21 cellular contexts compared by ENCODE assay signal in genomic region chr7:147096629-147097028, GRCh38.
"Had no signal": no experiment of that assay in that cellular context is flagged by ENCODE, and none has a peak within 500 bp of the region (broad histone marks: within the 10 kb centered on the region; RNA-seq: fewer than 3 reads in every experiment).

No MANE protein-coding gene starts in this region.

- H3K27me3 ChIP-seq: dorsolateral prefrontal cortex, heart left ventricle, right lobe of liver, testis, transverse colon had no signal

- H3K27ac ChIP-seq: dorsolateral prefrontal cortex, heart left ventricle, psoas muscle, right lobe of liver, testis, transverse colon had no signal

- ATAC-seq: esophagus mucosa; heart left ventricle; left colon; left ventricle myocardium superior; psoas muscle; right lobe of liver; stimulated activated effector memory CD8-positive, alpha-beta T cell treated with anti-CD3 and anti-CD28 coated beads, Interleukin-12 subunit alpha, Interleukin-12 subunit beta, amount 100 ng/mL, for 72 hours; stimulated activated naive CD8-positive, alpha-beta T cell treated with anti-CD3 and anti-CD28 coated beads, Interleukin-15, amount 100 ng/mL, for 72 hours had no signal

- H3K4me3 ChIP-seq: dorsolateral prefrontal cortex, heart left ventricle, lung, psoas muscle, right lobe of liver, testis, transverse colon had no signal

- H3K4me1 ChIP-seq: heart left ventricle, psoas muscle, right lobe of liver, testis, transverse colon had no signal

- DNase-seq: cortex of kidney; dorsolateral prefrontal cortex; effector memory CD4-positive, alpha-beta T cell; heart left ventricle; hippocampal formation; left colon; left ventricle myocardium superior; mesendoderm; naive B cell; nephron progenitor cell; psoas muscle; retina; right lobe of liver; stimulated activated CD4-positive, alpha-beta T cell treated with anti-CD3 and anti-CD28 coated beads, Interleukin-4, amount 100 ng/mL, for 1 hour; stimulated activated CD8-positive, alpha-beta memory T cell treated with anti-CD3 and anti-CD28 coated beads, Interleukin-4, amount 100 ng/mL, for 48 hours; stimulated activated naive CD8-positive, alpha-beta T cell treated with anti-CD3 and anti-CD28 coated beads, Interleukin-15, amount 100 ng/mL, for 72 hours; testis; transverse colon had no signal

- H3K9me3 ChIP-seq: psoas muscle, right lobe of liver, testis, transverse colon had no signal

- H3K36me3 ChIP-seq: heart left ventricle, right lobe of liver, transverse colon had no signal
